In genomic region chr7:100465702-100466311, GRCh38 we compare ENCODE assay signal across 8 cellular contexts. TPM values are rescaled to one million over a fixed set of nuclear protein-coding genes. Genes with fewer than 3 reads are reported as not detected.
DNase-seq lines count a peak whose midpoint lies in the region; ATAC-seq, FAIRE-seq and TF ChIP-seq lines count a peak whose summit lies in the region.

No MANE protein-coding gene starts in this region.

- WGBS in SK-N-SH (ENCODE audit: low lambda C conversion rate): 20% methylated on average over 8 of the region's 17 CpGs

- H3K9me2 ChIP-seq in SK-N-SH: no peaks in the 10 kb centered on the region

- H3K27ac ChIP-seq in C4-2B (0 out of 2 replicates have a peak overlapping the region, but pooled peaks have one; percentile 0), SK-N-SH (ENCODE audit: low read depth in 2 of 2, low read length in 1 of 2) (peak overlapping the region in 1 of 2 experiments; percentile 1; a peak in 1 of 4 replicates), neural progenitor cell (no peak overlapping the region)

- H3K36me3 ChIP-seq in SK-N-SH (replicated peaks in 1 of 2; ENCODE audit: control insufficient read depth in 1 of 2, insufficient read depth in 2 of 2, low read length in 1 of 2): peaks cover 0 to 4% of the 10 kb centered on the region in 2 experiments
- H3K36me3 ChIP-seq in neural progenitor cell: no peaks in the 10 kb centered on the region

- H3K9me3 ChIP-seq in SK-N-SH (no peaks in the 10 kb centered on the region), neural progenitor cell (ENCODE audit: low read depth) (no peaks in the 10 kb centered on the region)

- CTCF ChIA-PET in SK-N-SH (lab: Yijun Ruan, JAX): interaction anchor here (0.6 to 11.9 kb wide), 37 partner anchors 9 to 366 kb away, joined by 3 to 398 read pairs (median 5); partner anchors contain the start of genes NYAP1, PCOLCE and TSC22D4

- TF ChIP-seq RAD21 in SK-N-SH (IDR thresholded peaks at IDR 0.05; ENCODE audit: low read length): peak; percentile 87

- no peak overlapping the region for H3K9ac ChIP-seq in SK-N-SH
- H3K9ac ChIP-seq in neural progenitor cell: no peak overlapping the region

- no peak for TF ChIP-seq EP300 in SK-N-SH (IDR thresholded peaks at IDR 0.05; ENCODE audit: borderline replicate concordance in 1 of 2, low read depth in 1 of 2, low read length in 1 of 2)

- H3K4me1 ChIP-seq in SK-N-SH (ENCODE audit: control insufficient read depth in 1 of 2, insufficient read depth in 2 of 2, low read depth in 1 of 2, low read length in 1 of 2) (peaks cover 3 to 15% of the 10 kb centered on the region in 2 experiments; a peak in 3 of 4 replicates), neural progenitor cell (peaks cover 5% of the 10 kb centered on the region)

- TF ChIP-seq CTCF in C4-2B (conservative IDR thresholded peaks at IDR 0.05) (peak; percentile 81), SK-N-SH (IDR thresholded peaks at IDR 0.05) (peak; percentile 85), fibroblast of mammary gland (conservative IDR thresholded peaks at IDR 0.05; ENCODE audit: control insufficient read depth, insufficient read depth, low read depth, low read length) (peak; percentile 64), neural progenitor cell (IDR thresholded peaks at IDR 0.05) (peak; percentile 67)

- H3K27ac Mint-ChIP-seq in neural progenitor cell: no peak overlapping the region

- no peaks in the 10 kb centered on the region for H3K36me3 Mint-ChIP-seq in neural progenitor cell

- no peak overlapping the region for H2AFZ ChIP-seq in SK-N-SH (ENCODE audit: low read depth)
- H2AFZ ChIP-seq in neural progenitor cell (replicated peaks): peak overlapping the region; percentile 65

- H3K4me1 Mint-ChIP-seq in neural progenitor cell: peaks cover 16% of the 10 kb centered on the region

- peaks cover 3% of the 10 kb centered on the region for H3K27me3 Mint-ChIP-seq in neural progenitor cell (ENCODE audit: insufficient read depth, low read depth)

- H3K27me3 ChIP-seq in SK-N-SH (ENCODE audit: insufficient read depth): no peaks in the 10 kb centered on the region
- H3K27me3 ChIP-seq in neural progenitor cell: no peaks in the 10 kb centered on the region

- H3K4me3 Mint-ChIP-seq in neural progenitor cell: no peak overlapping the region

- ATAC-seq in GM18861 (IDR thresholded peaks at IDR 0.05; ENCODE audit: unreplicated experiment) (no peak), GM21723 (IDR thresholded peaks at IDR 0.05; ENCODE audit: unreplicated experiment) (no peak)

- H3F3A ChIP-seq in SK-N-SH (replicated peaks; ENCODE audit: insufficient read depth): peaks cover 12% of the 10 kb centered on the region
- no peaks in the 10 kb centered on the region for H3F3A ChIP-seq in neural progenitor cell (ENCODE audit: low read depth)

- no peak overlapping the region; the same call in 1 of the 2 replicates for H3K4me2 ChIP-seq in SK-N-SH
- H3K4me2 ChIP-seq in neural progenitor cell: peak overlapping the region; percentile 75

- DNase-seq in HTR-8/SVneo (ENCODE audit: insufficient read length, low spot score) (peak; percentile 55), SK-N-SH (peak; percentile 98), fibroblast of mammary gland (ENCODE audit: low read depth) (peak; percentile 70), neural progenitor cell (ENCODE audit: low spot score) (peak; percentile 81)
- no peak for DNase-seq in stimulated activated CD4-positive, alpha-beta T cell treated with anti-CD3 and anti-CD28 coated beads, Interleukin-2, amount 100 ng/mL, for 24 hours

- H4K20me1 ChIP-seq in SK-N-SH (ENCODE audit: insufficient read depth): no peaks in the 10 kb centered on the region
- H4K20me1 ChIP-seq in neural progenitor cell (ENCODE audit: low read depth): peaks cover 2% of the 10 kb centered on the region

- H3K4me3 ChIP-seq in SK-N-SH (ENCODE audit: low read depth in 2 of 2, low read length in 1 of 2) (no peak overlapping the region), fibroblast of mammary gland (ENCODE audit: control insufficient read depth, low read depth, low read length) (no peak overlapping the region), neural progenitor cell (peak overlapping the region; percentile 25)

- FAIRE-seq in HTR-8/SVneo (lab: Jason Lieb, UNC): no peak

- no peaks in the 10 kb centered on the region for H3K79me2 ChIP-seq in SK-N-SH (ENCODE audit: insufficient read depth)
- H3K79me2 ChIP-seq in neural progenitor cell (ENCODE audit: low read depth): no peaks in the 10 kb centered on the region

- H3K9me3 Mint-ChIP-seq in neural progenitor cell: no peaks in the 10 kb centered on the region

- POLR2A ChIA-PET in SK-N-SH (lab: Yijun Ruan, JAX): interaction anchor here (0.7 to 1.3 kb wide), 4 partner anchors 13 to 83 kb away, joined by 3 to 4 read pairs (median 4); partner anchors contain the start of gene TSC22D4

TF ChIP-seq in SK-N-SH, 30 proteins besides CTCF, POLR2A, EP300 and RAD21 (continues in another document):
- TF ChIP-seq SIN3A (IDR thresholded peaks at IDR 0.05; ENCODE audit: borderline replicate concordance, low read depth, low read length) (peak; percentile 69; the same call in 1 of the 2 replicates), TEAD4 (IDR thresholded peaks at IDR 0.05; ENCODE audit: borderline replicate concordance, insufficient read depth) (no peak), GABPA (IDR thresholded peaks at IDR 0.05; ENCODE audit: low read depth) (no peak), ELF1 (IDR thresholded peaks at IDR 0.05) (peak; percentile 80), RCOR1 (IDR thresholded peaks at IDR 0.05; ENCODE audit: low read length) (no peak), EZH2phosphoT487 (IDR thresholded peaks at IDR 0.05; ENCODE audit: borderline replicate concordance, low read depth) (no peak), GATA2 (CRISPR knock-in tag; IDR thresholded peaks at IDR 0.05) (no peak), FOXM1 (IDR thresholded peaks at IDR 0.05; ENCODE audit: low read depth) (no peak), CHD2 (IDR thresholded peaks at IDR 0.05; ENCODE audit: low read length, partially characterized antibody) (no peak), FOXJ3 (CRISPR knock-in tag; IDR thresholded peaks at IDR 0.05) (no peak), RFX5 (IDR thresholded peaks at IDR 0.05; ENCODE audit: low read length) (no peak), RXRA (IDR thresholded peaks at IDR 0.05; ENCODE audit: borderline replicate concordance, low read depth) (no peak), PBX3 (IDR thresholded peaks at IDR 0.05) (peak; percentile 43; the same call in 1 of the 2 replicates), IRF3 (IDR thresholded peaks at IDR 0.05; ENCODE audit: low read depth, low read length) (no peak), SMC3 (IDR thresholded peaks at IDR 0.05; ENCODE audit: low read depth, low read length) (peak; percentile 73), USF1 (IDR thresholded peaks at IDR 0.05; ENCODE audit: borderline replicate concordance, low read depth) (no peak), MXI1 (IDR thresholded peaks at IDR 0.05; ENCODE audit: low read depth, low read length) (peak; percentile 55), YY1 (IDR thresholded peaks at IDR 0.05; ENCODE audit: low read depth) (no peak)

RNA-seq across cellular contexts. Expression of gene SPACDR, which starts 1.7 kb away (rescaled TPM):
- polyA plus RNA-seq in SK-N-SH (2012; rRNA removed): 0.93 and 1.5 TPM in 2 replicates
- polyA plus RNA-seq in SK-N-SH (2012; cell fraction: cytosol; rRNA removed): 0.44 and 0.47 TPM in 2 replicates
- 7.2 and 8.4 TPM in 2 replicates for polyA plus RNA-seq in SK-N-SH (2012; cell fraction: nucleus; rRNA removed)
- total RNA-seq in neural progenitor cell (ENCODE audit: low replicate concordance): 0.71 TPM in 1 of 2 replicates, not detected in the other

RNA-seq across cellular contexts. Expression of gene TSC22D4, which starts 13.2 kb away (rescaled TPM):
- polyA plus RNA-seq in SK-N-SH (2012; rRNA removed): 20.3 and 32.7 TPM in 2 replicates
- 13.4 and 24.0 TPM in 2 replicates for polyA plus RNA-seq in SK-N-SH (2012; cell fraction: cytosol; rRNA removed)
- 45.7 and 64.8 TPM in 2 replicates for polyA plus RNA-seq in SK-N-SH (2012; cell fraction: nucleus; rRNA removed)
- total RNA-seq in neural progenitor cell (ENCODE audit: low replicate concordance): 11.0 and 17.6 TPM in 2 replicates

RNA-seq across cellular contexts. Expression of gene NYAP1, which starts 17.9 kb away (rescaled TPM):
- 3.9 and 6.0 TPM in 2 replicates for polyA plus RNA-seq in SK-N-SH (2012; rRNA removed)
- 3.0 and 4.2 TPM in 2 replicates for polyA plus RNA-seq in SK-N-SH (2012; cell fraction: cytosol; rRNA removed)
- 7.3 and 13.1 TPM in 2 replicates for polyA plus RNA-seq in SK-N-SH (2012; cell fraction: nucleus; rRNA removed)
- 1.2 and 6.7 TPM in 2 replicates for total RNA-seq in neural progenitor cell (ENCODE audit: low replicate concordance)

RNA-seq across cellular contexts. Expression of gene PPP1R35, which starts 29.5 kb away (rescaled TPM):
- 66.9 and 75.9 TPM in 2 replicates for polyA plus RNA-seq in SK-N-SH (2012; rRNA removed)
- 26.7 and 37.5 TPM in 2 replicates for polyA plus RNA-seq in SK-N-SH (2012; cell fraction: cytosol; rRNA removed)
- 280 and 468 TPM in 2 replicates for polyA plus RNA-seq in SK-N-SH (2012; cell fraction: nucleus; rRNA removed)
- 7.3 and 33.0 TPM in 2 replicates for total RNA-seq in neural progenitor cell (ENCODE audit: low replicate concordance)

RNA-seq across cellular contexts. Expression of gene MEPCE, which starts 36.2 kb away (rescaled TPM):
- polyA plus RNA-seq in SK-N-SH (2012; rRNA removed): 16.7 and 20.2 TPM in 2 replicates
- 13.7 and 17.2 TPM in 2 replicates for polyA plus RNA-seq in SK-N-SH (2012; cell fraction: cytosol; rRNA removed)
- polyA plus RNA-seq in SK-N-SH (2012; cell fraction: nucleus; rRNA removed): 45.2 and 52.4 TPM in 2 replicates
- total RNA-seq in neural progenitor cell (ENCODE audit: low replicate concordance): 16.4 and 42.6 TPM in 2 replicates

Comparison
In these comparisons a context has a peak if more than half of its experiments do, and no peak if none do; other contexts are left out.
1. DNase-seq: peak in HTR-8/SVneo (single experiment), SK-N-SH (single experiment), fibroblast of mammary gland (single experiment) and neural progenitor cell (single experiment); none in stimulated activated CD4-positive, alpha-beta T cell treated with anti-CD3 and anti-CD28 coated beads, Interleukin-2, amount 100 ng/mL, for 24 hours (0 of 2).
2. Peak in every context shown above with its lines, with median percentiles within 50 percentile points of each other: CTCF ChIP-seq.